1 cellular context compared by ENCODE assay signal in genomic region chr17:43905400-43905984, GRCh38.
TF ChIP-seq lines count a peak whose summit lies in the region.

No MANE protein-coding gene starts in this region.

TF ChIP-seq in IMR-90, 13 proteins besides CTCF, POLR2A, EP300 and RAD21:
- no peak for TF ChIP-seq MAZ (IDR thresholded peaks at IDR 0.05; ENCODE audit: borderline replicate concordance, low read depth, low read length)
- TF ChIP-seq RFX5 (IDR thresholded peaks at IDR 0.05; ENCODE audit: low read depth, low read length) = no peak
- TF ChIP-seq, protein P1, sequence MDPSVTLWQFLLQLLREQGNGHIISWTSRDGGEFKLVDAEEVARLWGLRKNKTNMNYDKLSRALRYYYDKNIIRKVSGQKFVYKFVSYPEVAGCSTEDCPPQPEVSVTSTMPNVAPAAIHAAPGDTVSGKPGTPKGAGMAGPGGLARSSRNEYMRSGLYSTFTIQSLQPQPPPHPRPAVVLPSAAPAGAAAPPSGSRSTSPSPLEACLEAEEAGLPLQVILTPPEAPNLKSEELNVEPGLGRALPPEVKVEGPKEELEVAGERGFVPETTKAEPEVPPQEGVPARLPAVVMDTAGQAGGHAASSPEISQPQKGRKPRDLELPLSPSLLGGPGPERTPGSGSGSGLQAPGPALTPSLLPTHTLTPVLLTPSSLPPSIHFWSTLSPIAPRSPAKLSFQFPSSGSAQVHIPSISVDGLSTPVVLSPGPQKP (IDR thresholded peaks at IDR 0.05; ENCODE audit: borderline replicate concordance, low read depth, low read length) = no peak
- no peak for TF ChIP-seq CEBPB (IDR thresholded peaks at IDR 0.05; ENCODE audit: low read depth, low read length)
- TF ChIP-seq SMC3 (IDR thresholded peaks at IDR 0.05; ENCODE audit: low read depth, low read length) = no peak
- no peak for TF ChIP-seq MXI1 (IDR thresholded peaks at IDR 0.05; ENCODE audit: borderline replicate concordance, low read depth, low read length)
- no peak for TF ChIP-seq FOS (IDR thresholded peaks at IDR 0.05; ENCODE audit: low read depth, low read length)
- TF ChIP-seq MAFK (IDR thresholded peaks at IDR 0.05; ENCODE audit: low read depth, low read length) = no peak
- no peak for TF ChIP-seq NFE2L2 (IDR thresholded peaks at IDR 0.05; ENCODE audit: low read depth, low read length)
- TF ChIP-seq BHLHE40 (IDR thresholded peaks at IDR 0.05; ENCODE audit: low read depth, low read length) = no peak
- no peak for TF ChIP-seq CHD1 (IDR thresholded peaks at IDR 0.05; ENCODE audit: low read depth, low read length)
- no peak for TF ChIP-seq USF2 (IDR thresholded peaks at IDR 0.05; ENCODE audit: low read depth, low read length)
- TF ChIP-seq RCOR1 (IDR thresholded peaks at IDR 0.05; ENCODE audit: insufficient replicate concordance, low read length) = no peak
